13 cellular contexts compared by ENCODE assay signal in the genomic region with DNA sequence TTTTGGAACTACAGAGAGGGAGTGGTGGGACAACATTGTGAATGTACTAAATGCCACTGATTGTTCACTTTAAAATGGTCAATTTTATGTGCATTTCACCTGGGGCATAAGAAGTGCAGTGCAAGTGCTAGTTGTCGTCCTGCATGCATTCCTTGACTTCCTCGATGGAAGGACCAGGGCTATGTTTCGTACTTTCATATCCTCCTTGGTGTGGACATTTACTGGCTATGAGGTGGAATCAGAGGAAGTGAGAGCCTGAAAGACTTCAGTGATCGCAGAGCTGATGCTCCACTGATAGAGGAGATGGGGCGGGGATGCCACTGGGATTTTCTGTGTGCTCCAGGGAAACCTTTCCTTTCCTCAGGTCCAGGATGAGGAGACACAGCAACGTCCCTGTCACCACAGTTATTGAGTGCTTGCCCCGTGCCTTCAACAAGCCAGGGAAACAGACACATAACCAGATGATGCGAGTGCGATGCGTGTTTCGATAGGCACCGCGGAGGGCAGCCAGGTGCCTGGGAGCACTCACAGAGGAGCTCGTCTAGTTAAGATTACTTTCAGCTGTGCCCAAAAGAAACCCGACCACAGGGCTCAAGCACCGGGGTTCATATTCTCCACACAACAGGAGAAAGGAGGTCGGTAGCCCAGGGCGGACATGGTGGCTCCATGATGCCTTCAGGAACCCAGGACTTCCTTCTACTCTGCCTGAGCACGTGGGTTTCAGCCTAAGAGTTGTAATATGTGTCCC.
"Had no signal": no experiment of that assay in that cellular context is flagged by ENCODE, and none has a peak within 500 bp of the region (broad histone marks: within the 10 kb centered on the region; RNA-seq: fewer than 3 reads in every experiment).

No MANE protein-coding gene starts in this region.

- H3K4me3 Mint-ChIP-seq: activated T-cell treated with anti-CD3 and anti-CD28 coated beads, Interleukin-2, amount 50 U/mL, for 24 hours; nephron progenitor cell; stimulated activated naive CD8-positive, alpha-beta T cell treated with anti-CD3 and anti-CD28 coated beads, Interleukin-15, Interleukin-2, amounts not matched to agents 100 ng/mL and 50 ng/mL, for 24 hours; T-cell had no signal

- H3K4me1 Mint-ChIP-seq: T-cell had no signal

- H3K27ac ChIP-seq: ascending aorta, foreskin keratinocyte, heart right ventricle, left lung, testis, WERI-Rb-1 had no signal

- H3K4me3 ChIP-seq: ascending aorta, heart right ventricle, left lung, testis had no signal

- DNase-seq: activated CD4-positive, alpha-beta T cell treated with anti-CD3 and anti-CD28 coated beads for 48 hours; activated T-cell treated with anti-CD3 and anti-CD28 coated beads, Interleukin-2, amount 50 U/mL, for 24 hours; foreskin keratinocyte; heart right ventricle; mesendoderm; nephron progenitor cell; stimulated activated CD4-positive, alpha-beta T cell treated with anti-CD3 and anti-CD28 coated beads, Interleukin-4, amount 100 ng/mL, for 24 hours; testis; WERI-Rb-1 had no signal

- H3K36me3 Mint-ChIP-seq: T-cell had no signal

- H3K9me3 ChIP-seq: ascending aorta, heart right ventricle, left lung, testis had no signal

- H3K4me1 ChIP-seq: ascending aorta, foreskin keratinocyte, heart right ventricle, left lung, testis had no signal

- H3K27me3 ChIP-seq: ascending aorta, heart right ventricle, left lung, testis had no signal

- H3K36me3 ChIP-seq: ascending aorta, heart right ventricle, left lung, WERI-Rb-1 had no signal

- H3K27ac Mint-ChIP-seq: activated T-cell treated with anti-CD3 and anti-CD28 coated beads, Interleukin-2, amount 50 U/mL, for 24 hours; nephron progenitor cell; stimulated activated naive CD8-positive, alpha-beta T cell treated with anti-CD3 and anti-CD28 coated beads, Interleukin-15, Interleukin-2, amounts not matched to agents 100 ng/mL and 50 ng/mL, for 24 hours; T-cell had no signal

- ATAC-seq: foreskin keratinocyte, heart right ventricle, left lung, T-cell had no signal
